17 cellular contexts compared by ENCODE assay signal in genomic region chr9:114606068-114606467, GRCh38. TPM values are rescaled to one million over a fixed set of nuclear protein-coding genes. Genes with fewer than 3 reads are reported as not detected.
DNase-seq lines count a peak whose midpoint lies in the region; ATAC-seq and TF ChIP-seq lines count a peak whose summit lies in the region.
"Had no signal": no experiment of that assay in that cellular context is flagged by ENCODE, and none has a peak within 500 bp of the region (broad histone marks: within the 10 kb centered on the region; RNA-seq: fewer than 3 reads in every experiment).

No MANE protein-coding gene starts in this region.

- H3K9ac ChIP-seq in BLaER1 treated with 17β-estradiol and CSF1 and Interleukin-3, amounts not matched to agents 10 nM and 100 nM, result peak overlapping the region in 9 of 11 experiments; percentile 16 to 63 (median 45); a peak in 10 of 22 replicates

- H3K36me3 Mint-ChIP-seq in T-helper 17 cell (ENCODE audit: low read depth) (peaks cover 2% of the 10 kb centered on the region), osteocyte (ENCODE audit: unreplicated experiment) (peaks cover 8% of the 10 kb centered on the region)

- no peaks in the 10 kb centered on the region for H4K20me1 ChIP-seq in BLaER1 treated with 17β-estradiol and CSF1 and Interleukin-3, amounts not matched to agents 10 nM and 100 nM

- H3K27ac Mint-ChIP-seq in T-helper 17 cell, result peak overlapping the region; percentile 24
- H3K27ac Mint-ChIP-seq in osteocyte (ENCODE audit: unreplicated experiment), result peak overlapping the region; percentile 53

- no peaks in the 10 kb centered on the region for H3K9me3 Mint-ChIP-seq in osteocyte (ENCODE audit: unreplicated experiment)

- H3K4me2 ChIP-seq in BLaER1 treated with 17β-estradiol and CSF1 and Interleukin-3, amounts not matched to agents 10 nM and 100 nM, result peak overlapping the region in 10 of 11 experiments; percentile 8 to 85 (median 63); a peak in 19 of 22 replicates

- DNase-seq in T-helper 17 cell, result no peak
- DNase-seq in fibroblast of the aortic adventitia (ENCODE audit: low read depth), result no peak
- DNase-seq in osteocyte (ENCODE audit: extremely low spot score, unreplicated experiment), result no peak
- no peak for DNase-seq in aorta
- no peak for DNase-seq in stimulated activated naive CD4-positive, alpha-beta T cell (lab: John Stamatoyannopoulos, UW)
- DNase-seq in DMS79 treated with DMSO at 0.1 percent for 48 hours (lab: John Stamatoyannopoulos, UW), result no peak
- DNase-seq: hippocampal formation; NCI-H146; NCI-H345; stimulated activated CD4-positive, alpha-beta T cell treated with anti-CD3 and anti-CD28 coated beads, Interleukin-15, amount 100 ng/mL, for 24 hours; T-helper 2 cell had no signal

- ATAC-seq in T-helper 17 cell, result no peak
- no peak for ATAC-seq in aorta (ENCODE audit: low FRiP score)
- ATAC-seq in GM19395 (IDR thresholded peaks at IDR 0.05; ENCODE audit: unreplicated experiment), result no peak
- ATAC-seq: body of pancreas had no signal

- H3K4me3 Mint-ChIP-seq in T-helper 17 cell (no peak overlapping the region), osteocyte (ENCODE audit: unreplicated experiment) (no peak overlapping the region)

- H3K4me1 Mint-ChIP-seq in T-helper 17 cell (peaks cover 10% of the 10 kb centered on the region), osteocyte (ENCODE audit: unreplicated experiment) (peaks cover 25% of the 10 kb centered on the region)

- peaks cover 11 to 20% (median 14%) of the 10 kb centered on the region in 11 experiments for H3K9me3 ChIP-seq in BLaER1 treated with 17β-estradiol and CSF1 and Interleukin-3, amounts not matched to agents 10 nM and 100 nM (replicated peaks in 1 of 11)
- H3K9me3 ChIP-seq in T-helper 17 cell (ENCODE audit: control insufficient read depth, low read length, poor library complexity, severe bottlenecking) (no peaks in the 10 kb centered on the region), aorta (ENCODE audit: control insufficient read depth, low read length) (no peaks in the 10 kb centered on the region)
- H3K9me3 ChIP-seq: body of pancreas had no signal

- H3K4me1 ChIP-seq in BLaER1 treated with 17β-estradiol and CSF1 and Interleukin-3, amounts not matched to agents 10 nM and 100 nM, result peaks cover 43 to 84% (median 79%) of the 10 kb centered on the region in 10 experiments
- no peaks in the 10 kb centered on the region for H3K4me1 ChIP-seq in aorta (ENCODE audit: control insufficient read depth in 1 of 2, insufficient read depth in 2 of 2, low read length in 2 of 2)

- peak overlapping the region in 9 of 11 experiments; percentile 59 to 78 (median 71); a peak in 18 of 22 replicates for H3K27ac ChIP-seq in BLaER1 treated with 17β-estradiol and CSF1 and Interleukin-3, amounts not matched to agents 10 nM and 100 nM
- no peak overlapping the region for H3K27ac ChIP-seq in aorta (ENCODE audit: low read depth in 1 of 2, low read length in 2 of 2)

- WGBS in aorta, 2 donors, result 56 to 61% methylated on average over 7 of the region's 7 CpGs

- no peaks in the 10 kb centered on the region for H3K27me3 Mint-ChIP-seq in T-helper 17 cell
- H3K27me3 Mint-ChIP-seq in osteocyte (ENCODE audit: unreplicated experiment), result no peaks in the 10 kb centered on the region

- no peaks in the 10 kb centered on the region for H3K27me3 ChIP-seq in BLaER1 treated with 17β-estradiol and CSF1 and Interleukin-3, amounts not matched to agents 10 nM and 100 nM
- H3K27me3 ChIP-seq in aorta (ENCODE audit: control insufficient read depth in 1 of 2, insufficient read depth in 2 of 2, low read length in 1 of 2), result no peaks in the 10 kb centered on the region
- H3K27me3 ChIP-seq: body of pancreas had no signal

- TF ChIP-seq CTCF in fibroblast of the aortic adventitia (IDR thresholded peaks at IDR 0.05; ENCODE audit: insufficient read depth, low read length), result peak; percentile 9
- no peak for TF ChIP-seq CTCF in osteocyte (IDR thresholded peaks at IDR 0.05)

- no peak overlapping the region for H3K4me3 ChIP-seq in BLaER1 treated with 17β-estradiol and CSF1 and Interleukin-3, amounts not matched to agents 10 nM and 100 nM
- H3K4me3 ChIP-seq in fibroblast of the aortic adventitia (ENCODE audit: low read depth, low read length), result no peak overlapping the region
- H3K4me3 ChIP-seq in aorta (ENCODE audit: low read length in 2 of 2), result no peak overlapping the region
- H3K4me3 ChIP-seq: body of pancreas, HAP-1 had no signal

- intact Hi-C loops in aorta (cut with DNase I), result no loop called here

- peaks cover 11 to 21% (median 18%) of the 10 kb centered on the region in 11 experiments for H3K36me3 ChIP-seq in BLaER1 treated with 17β-estradiol and CSF1 and Interleukin-3, amounts not matched to agents 10 nM and 100 nM
- H3K36me3 ChIP-seq in aorta (ENCODE audit: control insufficient read depth in 1 of 2, insufficient read depth in 2 of 2, low read length in 1 of 2), result no peaks in the 10 kb centered on the region
- H3K36me3 ChIP-seq: HAP-1 had no signal

RNA-seq across cellular contexts. Expression of gene TMEM268, which starts 5.0 kb away (rescaled TPM):
- total RNA-seq in T-helper 17 cell (10 to 100 TPM in 1 of 2 donors, 1 to 10 TPM in 1; 9.4 to 11.5 TPM), fibroblast of the aortic adventitia (ENCODE audit: low replicate concordance) (4.9 and 12.0 TPM in 2 replicates), osteocyte (15.9 and 16.1 TPM in 2 replicates), aorta (1 to 10 TPM; 9.1 to 9.8 TPM)
- polyA plus RNA-seq in aorta, result 1 to 10 TPM; 2.7 to 5.4 TPM

RNA-seq across cellular contexts. Expression of gene ATP6V1G1, which starts 18.5 kb away (rescaled TPM):
- total RNA-seq in T-helper 17 cell (100 to 1,000 TPM; 101 to 102 TPM), fibroblast of the aortic adventitia (ENCODE audit: low replicate concordance) (88.2 and 128 TPM in 2 replicates), osteocyte (118 and 123 TPM in 2 replicates), aorta (10 to 100 TPM; 55.8 to 65.4 TPM)
- 100 to 1,000 TPM; 102 to 166 TPM for polyA plus RNA-seq in aorta

RNA-seq across cellular contexts. Expression of gene TEX53, which starts 51.5 kb away (rescaled TPM):
- total RNA-seq in T-helper 17 cell, result not detected
- total RNA-seq in fibroblast of the aortic adventitia (ENCODE audit: low replicate concordance), result not detected in 2 replicates
- not detected in 2 replicates for total RNA-seq in osteocyte
- total RNA-seq in aorta, result not detected
- polyA plus RNA-seq in aorta, result not detected
- total RNA-seq: body of pancreas, myocyte, subcutaneous adipose tissue had no signal

Comparison
In these comparisons a context has a peak if more than half of its experiments do, and no peak if none do; other contexts are left out.
1. H3K27ac ChIP-seq: peak in BLaER1 treated with 17β-estradiol and CSF1 and Interleukin-3, amounts not matched to agents 10 nM and 100 nM (9 of 11); none in aorta (0 of 2).